35 cellular contexts compared by ENCODE assay signal in the genomic region with DNA sequence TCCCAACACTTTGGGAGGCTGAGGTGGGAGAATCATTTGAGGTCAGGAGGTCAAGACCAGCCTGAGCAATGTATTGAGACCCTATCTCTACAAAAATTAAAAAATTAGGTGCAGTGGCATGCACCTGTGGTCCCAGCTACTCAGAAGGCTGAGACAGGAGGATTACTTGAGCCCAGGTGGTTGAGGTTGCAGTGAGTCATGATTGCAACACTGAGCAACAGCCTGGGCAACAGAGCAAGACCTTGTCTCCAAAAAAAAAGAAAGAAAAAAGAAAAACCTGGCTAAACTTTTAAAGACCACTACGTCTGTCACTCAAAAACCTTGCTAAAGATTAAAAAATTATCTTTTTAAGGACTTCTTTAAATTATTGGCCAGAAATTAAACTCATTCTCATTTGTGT. TPM values are rescaled to one million over a fixed set of nuclear protein-coding genes. Genes with fewer than 3 reads are reported as not detected.
DNase-seq lines count a peak whose midpoint lies in the region; FAIRE-seq lines count a peak whose summit lies in the region.
"Had no signal": no experiment of that assay in that cellular context is flagged by ENCODE, and none has a peak within 500 bp of the region (broad histone marks: within the 10 kb centered on the region; RNA-seq: fewer than 3 reads in every experiment).

No MANE protein-coding gene starts in this region.

- no peak overlapping the region for H3K27ac Mint-ChIP-seq in activated CD4-positive, alpha-beta memory T cell treated with anti-CD3 and anti-CD28 coated beads for 36 hours
- no peak overlapping the region for H3K27ac Mint-ChIP-seq in activated CD4-positive, alpha-beta memory T cell treated with anti-CD3 and anti-CD28 coated beads, Interleukin-2, amount 10 ng/mL, durations not matched to agents 7 days and 5 days
- H3K27ac Mint-ChIP-seq: CD4-positive, CD25-positive, alpha-beta regulatory T cell; dendritic cell treated with granulocyte-macrophage colony-stimulating factor and Interleukin-4, amounts not matched to agents 40 ng/mL and 50 ng/mL, for 4 days; natural killer cell had no signal

- no peak overlapping the region for H3K4me3 Mint-ChIP-seq in activated CD4-positive, alpha-beta memory T cell treated with anti-CD3 and anti-CD28 coated beads for 36 hours
- H3K4me3 Mint-ChIP-seq in activated CD4-positive, alpha-beta memory T cell treated with anti-CD3 and anti-CD28 coated beads, Interleukin-2, amount 10 ng/mL, durations not matched to agents 7 days and 5 days = no peak overlapping the region
- H3K4me3 Mint-ChIP-seq: CD4-positive, CD25-positive, alpha-beta regulatory T cell; central memory CD8-positive, alpha-beta T cell; dendritic cell treated with granulocyte-macrophage colony-stimulating factor and Interleukin-4, amounts not matched to agents 40 ng/mL and 50 ng/mL, for 4 days; natural killer cell had no signal

- H3K9me3 ChIP-seq in KOPT-K1 (ENCODE audit: insufficient read depth, low read length, poor library complexity, severe bottlenecking) = no peaks in the 10 kb centered on the region
- H3K9me3 ChIP-seq: esophagus muscularis mucosa, lower lobe of right lung, mucosa of descending colon, prostate gland, suprapubic skin, upper lobe of right lung had no signal

- FAIRE-seq in RCC 7860 (lab: Jason Lieb, UNC) = peak; percentile 48
- FAIRE-seq: frontal cortex, H54 had no signal

- peaks cover 28% of the 10 kb centered on the region for H3K27me3 Mint-ChIP-seq in activated CD4-positive, alpha-beta memory T cell treated with anti-CD3 and anti-CD28 coated beads for 36 hours
- H3K27me3 Mint-ChIP-seq in activated CD4-positive, alpha-beta memory T cell treated with anti-CD3 and anti-CD28 coated beads, Interleukin-2, amount 10 ng/mL, durations not matched to agents 7 days and 5 days = peaks cover 45% of the 10 kb centered on the region
- H3K27me3 Mint-ChIP-seq: central memory CD8-positive, alpha-beta T cell had no signal

- intact Hi-C loops in activated CD4-positive, alpha-beta memory T cell treated with anti-CD3 and anti-CD28 coated beads for 36 hours (cut with micrococcal nuclease) = loop anchor here (10.0 kb wide), 1 partner anchor 417 kb away; no protein-coding TSS in a partner anchor

- no peaks in the 10 kb centered on the region for H3K9me3 Mint-ChIP-seq in activated CD4-positive, alpha-beta memory T cell treated with anti-CD3 and anti-CD28 coated beads for 36 hours
- no peaks in the 10 kb centered on the region for H3K9me3 Mint-ChIP-seq in activated CD4-positive, alpha-beta memory T cell treated with anti-CD3 and anti-CD28 coated beads, Interleukin-2, amount 10 ng/mL, durations not matched to agents 7 days and 5 days
- H3K9me3 Mint-ChIP-seq: central memory CD8-positive, alpha-beta T cell; dendritic cell treated with granulocyte-macrophage colony-stimulating factor and Interleukin-4, amounts not matched to agents 40 ng/mL and 50 ng/mL, for 4 days; natural killer cell had no signal

- CTCF ChIA-PET in activated CD4-positive, alpha-beta memory T cell treated with anti-CD3 and anti-CD28 coated beads for 36 hours (lab: Charles Lee) = no interaction called here
- CTCF ChIA-PET in activated CD4-positive, alpha-beta memory T cell treated with anti-CD3 and anti-CD28 coated beads, Interleukin-2, amount 10 ng/mL, durations not matched to agents 7 days and 5 days (lab: Charles Lee) = no interaction called here

- no peaks in the 10 kb centered on the region for H3K36me3 Mint-ChIP-seq in activated CD4-positive, alpha-beta memory T cell treated with anti-CD3 and anti-CD28 coated beads for 36 hours
- no peaks in the 10 kb centered on the region for H3K36me3 Mint-ChIP-seq in activated CD4-positive, alpha-beta memory T cell treated with anti-CD3 and anti-CD28 coated beads, Interleukin-2, amount 10 ng/mL, durations not matched to agents 7 days and 5 days (ENCODE audit: low read depth)
- H3K36me3 Mint-ChIP-seq: CD4-positive, CD25-positive, alpha-beta regulatory T cell; natural killer cell had no signal

- DNase-seq in activated CD4-positive, alpha-beta memory T cell treated with anti-CD3 and anti-CD28 coated beads for 36 hours = peak; percentile 54
- DNase-seq in activated CD4-positive, alpha-beta memory T cell treated with anti-CD3 and anti-CD28 coated beads, Interleukin-2, amount 10 ng/mL, durations not matched to agents 7 days and 5 days = no peak
- DNase-seq in RCC 7860 (ENCODE audit: low spot score) = no peak
- peak; percentile 32 for DNase-seq in kidney tubule cell (ENCODE audit: low spot score)
- no peak for DNase-seq in iPS-NIHi7 (ENCODE audit: extremely low spot score)
- DNase-seq in middle frontal gyrus (ENCODE audit: extremely low spot score, low spot score) = no peak
- DNase-seq in CD1c-positive myeloid dendritic cell (ENCODE audit: extremely low spot score) = no peak
- DNase-seq: 8988T; activated CD4-positive, alpha-beta T cell treated with anti-CD3 and anti-CD28 coated beads, Interleukin-2, amount 50 U/mL, for 48 hours; activated CD8-positive, alpha-beta memory T cell treated with anti-CD3 and anti-CD28 coated beads, Interleukin-2, amount 50 U/mL, for 4 hours; activated naive CD4-positive, alpha-beta T cell; CD4-positive, CD25-positive, alpha-beta regulatory T cell; Kasumi-1; lower lobe of right lung; mucosa of descending colon; natural killer cell; NCI-H1105 treated with DMSO at 0.1 percent for 48 hours; NCI-H187 treated with DMSO at 0.1 percent for 48 hours; NCI-H2171 treated with DMSO at 0.1 percent for 48 hours; NCI-H510A; NK-92 treated with Interleukin-12 subunit alpha and Interleukin-12 subunit beta, amount 100 ng/mL, for 24 hours; nucleus accumbens; PC-9; SHP77; stimulated activated naive CD4-positive, alpha-beta T cell; T-helper 2 cell; upper lobe of right lung had no signal

- no peaks in the 10 kb centered on the region for H3K36me3 ChIP-seq in KOPT-K1 (ENCODE audit: insufficient read depth, low read length)
- H3K36me3 ChIP-seq: esophagus muscularis mucosa, lower lobe of right lung, prostate gland, suprapubic skin, upper lobe of right lung had no signal

- H3K4me1 Mint-ChIP-seq in activated CD4-positive, alpha-beta memory T cell treated with anti-CD3 and anti-CD28 coated beads for 36 hours (ENCODE audit: low read depth) = peaks cover 53% of the 10 kb centered on the region
- peaks cover 34% of the 10 kb centered on the region for H3K4me1 Mint-ChIP-seq in activated CD4-positive, alpha-beta memory T cell treated with anti-CD3 and anti-CD28 coated beads, Interleukin-2, amount 10 ng/mL, durations not matched to agents 7 days and 5 days

- peak overlapping the region; percentile 94 for H3K27ac ChIP-seq in KOPT-K1 (ENCODE audit: low read depth, low read length, poor library complexity, severe bottlenecking)
- H3K27ac ChIP-seq: esophagus muscularis mucosa, lower lobe of right lung, PC-9, prostate gland, suprapubic skin, upper lobe of right lung had no signal

- POLR2A ChIA-PET in activated CD4-positive, alpha-beta memory T cell treated with anti-CD3 and anti-CD28 coated beads for 36 hours (lab: Charles Lee) = no interaction called here
- POLR2A ChIA-PET in activated CD4-positive, alpha-beta memory T cell treated with anti-CD3 and anti-CD28 coated beads, Interleukin-2, amount 10 ng/mL, durations not matched to agents 7 days and 5 days (lab: Charles Lee) = no interaction called here

RNA-seq across cellular contexts. Expression of gene ABCA1, which starts 59.8 kb away (rescaled TPM):
- total RNA-seq in activated CD4-positive, alpha-beta memory T cell treated with anti-CD3 and anti-CD28 coated beads for 36 hours = 1 to 10 TPM; 6.1 TPM
- 1 to 10 TPM in 1 of 2 experiments, under 1 TPM in 1; 0.93 to 1.6 TPM for total RNA-seq in activated CD4-positive, alpha-beta memory T cell treated with anti-CD3 and anti-CD28 coated beads, Interleukin-2, amount 10 ng/mL, durations not matched to agents 7 days and 5 days

Comparison
In these comparisons a context has a peak if more than half of its experiments do, and no peak if none do; other contexts are left out.
1. DNase-seq: peak in activated CD4-positive, alpha-beta memory T cell treated with anti-CD3 and anti-CD28 coated beads for 36 hours (single experiment) and kidney tubule cell (single experiment); none in activated CD4-positive, alpha-beta memory T cell treated with anti-CD3 and anti-CD28 coated beads, Interleukin-2, amount 10 ng/mL, durations not matched to agents 7 days and 5 days (single experiment), RCC 7860 (single experiment), iPS-NIHi7 (single experiment), middle frontal gyrus (single experiment) and CD1c-positive myeloid dendritic cell (single experiment).